ENCODE assay signal across 1 cellular context in genomic region chr7:35694161-35694783, GRCh38.
TF ChIP-seq lines count a peak whose summit lies in the region.

No MANE protein-coding gene starts in this region.

TF ChIP-seq in K562, 482 proteins besides CTCF, POLR2A, EP300 and RAD21 (continued from another document):
- 0 out of 4 replicates have a peak, but pooled peaks of 1 of the 2 experiments have one; percentile 6 for TF ChIP-seq KDM4B (IDR thresholded peaks at IDR 0.05; ENCODE audit: borderline replicate concordance in 2 of 2, low read depth in 1 of 2)
- TF ChIP-seq, protein P1, sequence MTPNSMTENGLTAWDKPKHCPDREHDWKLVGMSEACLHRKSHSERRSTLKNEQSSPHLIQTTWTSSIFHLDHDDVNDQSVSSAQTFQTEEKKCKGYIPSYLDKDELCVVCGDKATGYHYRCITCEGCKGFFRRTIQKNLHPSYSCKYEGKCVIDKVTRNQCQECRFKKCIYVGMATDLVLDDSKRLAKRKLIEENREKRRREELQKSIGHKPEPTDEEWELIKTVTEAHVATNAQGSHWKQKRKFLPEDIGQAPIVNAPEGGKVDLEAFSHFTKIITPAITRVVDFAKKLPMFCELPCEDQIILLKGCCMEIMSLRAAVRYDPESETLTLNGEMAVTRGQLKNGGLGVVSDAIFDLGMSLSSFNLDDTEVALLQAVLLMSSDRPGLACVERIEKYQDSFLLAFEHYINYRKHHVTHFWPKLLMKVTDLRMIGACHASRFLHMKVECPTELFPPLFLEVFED (CRISPR knock-in tag; conservative IDR thresholded peaks at IDR 0.05): no peak
- TF ChIP-seq KAT7 (CRISPR knock-in tag; IDR thresholded peaks at IDR 0.05; ENCODE audit: borderline replicate concordance): peak; percentile 81; the same call in 1 of the 2 replicates
- TF ChIP-seq, protein P2, sequence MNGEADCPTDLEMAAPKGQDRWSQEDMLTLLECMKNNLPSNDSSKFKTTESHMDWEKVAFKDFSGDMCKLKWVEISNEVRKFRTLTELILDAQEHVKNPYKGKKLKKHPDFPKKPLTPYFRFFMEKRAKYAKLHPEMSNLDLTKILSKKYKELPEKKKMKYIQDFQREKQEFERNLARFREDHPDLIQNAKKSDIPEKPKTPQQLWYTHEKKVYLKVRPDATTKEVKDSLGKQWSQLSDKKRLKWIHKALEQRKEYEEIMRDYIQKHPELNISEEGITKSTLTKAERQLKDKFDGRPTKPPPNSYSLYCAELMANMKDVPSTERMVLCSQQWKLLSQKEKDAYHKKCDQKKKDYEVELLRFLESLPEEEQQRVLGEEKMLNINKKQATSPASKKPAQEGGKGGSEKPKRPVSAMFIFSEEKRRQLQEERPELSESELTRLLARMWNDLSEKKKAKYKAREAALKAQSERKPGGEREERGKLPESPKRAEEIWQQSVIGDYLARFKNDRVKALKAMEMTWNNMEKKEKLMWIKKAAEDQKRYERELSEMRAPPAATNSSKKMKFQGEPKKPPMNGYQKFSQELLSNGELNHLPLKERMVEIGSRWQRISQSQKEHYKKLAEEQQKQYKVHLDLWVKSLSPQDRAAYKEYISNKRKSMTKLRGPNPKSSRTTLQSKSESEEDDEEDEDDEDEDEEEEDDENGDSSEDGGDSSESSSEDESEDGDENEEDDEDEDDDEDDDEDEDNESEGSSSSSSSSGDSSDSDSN (IDR thresholded peaks at IDR 0.05; ENCODE audit: borderline replicate concordance in 1 of 2, low read depth in 2 of 2, low read length in 2 of 2): 0 out of 4 replicates have a peak, but pooled peaks of 1 of the 2 experiments have one; percentile 77
